In the genomic region with DNA sequence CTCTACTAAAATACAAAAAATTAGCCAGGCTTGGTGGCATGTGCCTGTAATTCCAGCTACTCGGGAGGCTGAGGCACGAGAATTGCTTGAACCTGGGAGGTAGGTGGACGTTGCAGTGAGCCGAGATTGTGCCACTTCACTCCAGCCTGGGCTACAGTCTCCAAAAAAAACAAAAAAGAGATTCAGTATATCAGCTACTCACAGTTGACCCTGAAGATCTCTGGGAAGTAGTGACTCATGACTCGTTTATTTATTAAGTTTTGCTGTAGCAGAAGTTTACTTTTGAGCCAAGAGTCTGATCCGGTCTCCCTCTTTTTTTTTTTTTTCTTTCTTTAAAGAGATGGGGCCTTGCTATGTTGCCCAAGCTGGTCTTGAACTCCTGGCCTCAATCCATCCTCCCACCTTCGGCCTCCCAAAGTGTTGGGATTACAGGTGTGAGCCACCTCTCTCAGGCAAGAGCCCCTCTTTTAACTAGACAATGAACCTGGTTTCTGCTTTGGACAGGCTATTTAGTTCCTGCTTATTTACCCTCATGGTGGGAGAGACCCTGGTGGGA, we compare ENCODE assay signal across 7 cellular contexts. TPM values are rescaled to one million over a fixed set of nuclear protein-coding genes. Genes with fewer than 3 reads are reported as not detected.
A peak's percentile ranks its signal among the peaks of the same experiment; 100 is the strongest.
DNase-seq lines count a peak whose midpoint lies in the region.
"Had no signal": no experiment of that assay in that cellular context is flagged by ENCODE, and none has a peak within 500 bp of the region (broad histone marks: within the 10 kb centered on the region; RNA-seq: fewer than 3 reads in every experiment).

No MANE protein-coding gene starts in this region.

- peak; percentile 87 for DNase-seq in ELR (ENCODE audit: low read depth)
- peak; percentile 81 for DNase-seq in amniotic epithelial cell (ENCODE audit: low read depth)
- DNase-seq in myocyte (ENCODE audit: low read depth) = peak; percentile 75
- no peak for DNase-seq in NCI-H1436 (lab: John Stamatoyannopoulos, UW)
- DNase-seq in H7 = no peak
- DNase-seq in NCI-H128 (lab: John Stamatoyannopoulos, UW; ENCODE audit: unreplicated experiment) = no peak
- DNase-seq: amniotic stem cell had no signal

- no peaks in the 10 kb centered on the region for H3K27me3 ChIP-seq in H7 (ENCODE audit: control insufficient read depth, insufficient read depth, low read length)

- H3K4me3 ChIP-seq in H7 (ENCODE audit: insufficient read depth, low read depth, low read length) = no peak overlapping the region

- peaks cover 5% of the 10 kb centered on the region for H3K36me3 ChIP-seq in H7 (replicated peaks; ENCODE audit: control insufficient read depth, insufficient read depth, low read length)

RNA-seq across cellular contexts. Expression of a gene that starts 4.4 kb away (rescaled TPM):
- 361 and 417 TPM in 2 replicates for total RNA-seq in myocyte
- 169 TPM for polyA plus RNA-seq in myocyte (2012)
- 7.0 and 22.0 TPM in 2 replicates for total RNA-seq in H7 (2014; rRNA removed; shearing (Covaris generic))

RNA-seq across cellular contexts. Expression of a gene that starts 8.7 kb away (rescaled TPM):
- total RNA-seq in myocyte = 38.4 and 49.0 TPM in 2 replicates
- polyA plus RNA-seq in myocyte (2012) = 20.3 TPM
- 62.1 and 67.1 TPM in 2 replicates for total RNA-seq in H7 (2014; rRNA removed; shearing (Covaris generic))

RNA-seq across cellular contexts. Expression of a gene that starts 12.7 kb away (rescaled TPM):
- 0.83 and 3.1 TPM in 2 replicates for total RNA-seq in myocyte
- polyA plus RNA-seq in myocyte (2012) = 2.2 TPM
- total RNA-seq in H7 (2014; rRNA removed; shearing (Covaris generic)) = 1.8 and 5.6 TPM in 2 replicates

RNA-seq across cellular contexts. Expression of a gene that starts 18.3 kb away (rescaled TPM):
- total RNA-seq in myocyte = 136 and 218 TPM in 2 replicates
- polyA plus RNA-seq in myocyte (2012) = 306 TPM
- total RNA-seq in H7 (2014; rRNA removed; shearing (Covaris generic)) = 496 and 509 TPM in 2 replicates

RNA-seq across cellular contexts. Expression of a gene that starts 34.1 kb away (rescaled TPM):
- total RNA-seq in myocyte = 10.2 and 10.9 TPM in 2 replicates
- 8.0 TPM for polyA plus RNA-seq in myocyte (2012)
- total RNA-seq in H7 (2014; rRNA removed; shearing (Covaris generic)) = 202 and 205 TPM in 2 replicates

Comparison
In these comparisons a context has a peak if more than half of its experiments do, and no peak if none do; other contexts are left out.
1. DNase-seq: peak in ELR (single experiment), amniotic epithelial cell (single experiment) and myocyte (single experiment); none in NCI-H1436 (single experiment), H7 (single experiment) and NCI-H128 (single experiment).
2. RNA of a gene that starts 4.4 kb away (total RNA-seq): 361 to 417 TPM in myocyte; 7.0 to 22.0 TPM in H7; every median in the first group is over 10 times any median in the second.